In the genomic region with DNA sequence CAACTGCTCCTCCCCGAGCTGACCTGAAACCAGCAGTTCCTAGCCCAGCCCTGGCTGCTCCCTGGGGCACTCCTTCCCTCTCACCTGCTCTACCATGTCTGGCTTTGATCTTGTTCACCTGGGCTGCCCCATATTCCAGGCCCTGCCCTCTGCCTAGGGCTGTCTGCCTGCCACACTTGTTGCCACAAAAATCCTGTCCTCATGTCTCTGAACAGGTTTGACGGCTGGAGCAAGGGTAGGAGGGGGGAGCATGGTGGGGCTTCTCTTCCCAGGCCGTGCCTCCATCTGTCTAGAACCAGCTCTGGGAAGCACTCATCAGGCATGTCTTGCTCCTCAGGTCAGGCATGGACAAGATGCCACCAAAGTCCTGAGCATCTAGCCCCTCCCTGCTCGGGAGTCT, we compare ENCODE assay signal across 12 cellular contexts. TPM values are rescaled to one million over a fixed set of nuclear protein-coding genes. Genes with fewer than 3 reads are reported as not detected.
A peak's percentile ranks its signal among the peaks of the same experiment; 100 is the strongest.
DNase-seq lines count a peak whose midpoint lies in the region; ATAC-seq and TF ChIP-seq lines count a peak whose summit lies in the region.
"Had no signal": no experiment of that assay in that cellular context is flagged by ENCODE, and none has a peak within 500 bp of the region (broad histone marks: within the 10 kb centered on the region; RNA-seq: fewer than 3 reads in every experiment).

No MANE protein-coding gene starts in this region.

- H4K20me1 ChIP-seq in IMR-90 (ENCODE audit: insufficient read depth, low read length): no peaks in the 10 kb centered on the region

- peak overlapping the region; percentile 90 for H3K4ac ChIP-seq in IMR-90 (ENCODE audit: low read depth, low read length)

- TF ChIP-seq EP300 in transverse colon (IDR thresholded peaks at IDR 0.05; ENCODE audit: low read depth): no peak

- H3K14ac ChIP-seq in IMR-90 (replicated peaks; ENCODE audit: low read depth, low read length): peak overlapping the region; percentile 34; the same call in 1 of the 2 replicates

- DNase-seq in IMR-90 (no peak), chondrocyte (ENCODE audit: low spot score) (no peak), left lung (peak in 1 of 2 donors; percentile 45), transverse colon (peak; percentile 43)
- DNase-seq: activated CD4-positive, CD25-positive, alpha-beta regulatory T cell; NCI-H1048 had no signal

- H3K27me3 Mint-ChIP-seq in chondrocyte (ENCODE audit: low read depth): no peaks in the 10 kb centered on the region

- BruUV-seq in IMR-90 (replicated peaks; lab: Mats Ljungman, UMichigan): no TSS peak

- no peaks in the 10 kb centered on the region for H3K9me3 Mint-ChIP-seq in chondrocyte (ENCODE audit: low read depth)
- H3K9me3 Mint-ChIP-seq: activated naive CD4-positive, alpha-beta T cell treated with anti-CD3 and anti-CD28 coated beads, Interleukin-2, amount 50 U/mL, for 24 hours; IgD-negative memory B cell had no signal

- ATAC-seq in IMR-90 (ENCODE audit: low read depth) (no peak), left lung (peak; percentile 10), GM21515 (IDR thresholded peaks at IDR 0.05; ENCODE audit: unreplicated experiment) (no peak), HG02610 (IDR thresholded peaks at IDR 0.05; ENCODE audit: unreplicated experiment) (no peak), HG02623 (IDR thresholded peaks at IDR 0.05; ENCODE audit: unreplicated experiment) (no peak)

- POLR2A ChIA-PET in IMR-90 (lab: Charles Lee; ENCODE audit: unreplicated experiment): interaction anchor here (1.3 kb wide), 1 partner anchor 69 kb away, joined by 3 read pairs; a partner anchor contains a TSS

- TF ChIP-seq RAD21 in IMR-90 (IDR thresholded peaks at IDR 0.05; ENCODE audit: low read length): no peak

- H3K9me1 ChIP-seq in IMR-90 (ENCODE audit: insufficient read depth, low read length): peaks cover 17% of the 10 kb centered on the region

- no peak overlapping the region for H2AK9ac ChIP-seq in IMR-90 (replicated peaks; ENCODE audit: low read depth, low read length, poor library complexity)

- H3K56ac ChIP-seq in IMR-90 (ENCODE audit: extremely low read depth, insufficient read depth, low read length): no peak overlapping the region

- H3K36me3 ChIP-seq in IMR-90 (ENCODE audit: control insufficient read depth, insufficient read depth, low read length): no peaks in the 10 kb centered on the region
- no peaks in the 10 kb centered on the region for H3K36me3 ChIP-seq in left lung
- no peaks in the 10 kb centered on the region for H3K36me3 ChIP-seq in transverse colon

- TF ChIP-seq POLR2A in IMR-90 (IDR thresholded peaks at IDR 0.05; ENCODE audit: low read depth, low read length) (no peak), transverse colon (IDR thresholded peaks at IDR 0.05) (no peak)

- no peak overlapping the region; the same call in 2 of the 3 replicates for H2BK15ac ChIP-seq in IMR-90 (ENCODE audit: low read depth, low read length)

- H3K4me2 ChIP-seq in IMR-90 (ENCODE audit: low read depth, low read length): no peak overlapping the region

- no peak overlapping the region for H3K9ac ChIP-seq in IMR-90 (ENCODE audit: low read depth, low read length)

- peak overlapping the region; percentile 18 to 74; a peak in 2 of 4 replicates for H4K8ac ChIP-seq in IMR-90 (ENCODE audit: low read depth in 2 of 2, low read length in 2 of 2)

- H3K27me3 ChIP-seq in IMR-90 (ENCODE audit: control insufficient read depth, insufficient read depth, low read length): no peaks in the 10 kb centered on the region
- H3K27me3 ChIP-seq in left lung: no peaks in the 10 kb centered on the region
- no peaks in the 10 kb centered on the region for H3K27me3 ChIP-seq in transverse colon

- dilution Hi-C loops in IMR-90 (cut with HindIII; ENCODE audit: low sequenced_read_pairs, unreplicated experiment): no loop called here

- peaks cover 8 to 43% of the 10 kb centered on the region in 2 experiments for H3K79me1 ChIP-seq in IMR-90 (ENCODE audit: low read depth in 1 of 2, low read length in 2 of 2)

- no peak overlapping the region for H3K27ac ChIP-seq in IMR-90 (ENCODE audit: insufficient read depth, low read length)
- peak overlapping the region in 1 of 2 donors; percentile 28 for H3K27ac ChIP-seq in left lung
- H3K27ac ChIP-seq in transverse colon: peak overlapping the region; percentile 3 to 85 (median 56)
- H3K27ac ChIP-seq: C4-2B had no signal

- 83% methylated on average over 1 of the region's 4 CpGs; no CpG with 5 or more reads in 1 of the 2 experiments for WGBS in IMR-90 (ENCODE audit: extremely low coverage in 2 of 2, insufficient read length in 1 of 2), 2 experiments
- 42% methylated on average over 4 of the region's 4 CpGs; no CpG with 5 or more reads in 1 of the 2 donors for WGBS in transverse colon (ENCODE audit: low coverage in 1 of 2), 2 donors

- 0 out of 2 replicates have a peak overlapping the region, but pooled peaks have one; percentile 8 for H3K23ac ChIP-seq in IMR-90 (ENCODE audit: low read depth, low read length)

- intact Hi-C loops in IMR-90 (cut with micrococcal nuclease) (loop anchor here (10.0 kb wide), 1 partner anchor 240 kb away; a partner anchor contains a TSS), left lung (cut with DNase I) (loop anchor here (5.0 to 10.0 kb wide), 2 partner anchors 67 to 70 kb away; a partner anchor contains a TSS), transverse colon (cut with DNase I; ENCODE audit: low total_unique reads) (loop anchor here (2.0 kb wide), 1 partner anchor 76 kb away; no protein-coding TSS in a partner anchor)

- H4K91ac ChIP-seq in IMR-90 (ENCODE audit: insufficient read depth, low read depth, low read length): peak overlapping the region; percentile 51; the same call in 1 of the 2 replicates

- TF ChIP-seq CTCF in IMR-90 (conservative IDR thresholded peaks at IDR 0.05; ENCODE audit: low read depth, low read length) (no peak), chondrocyte (IDR thresholded peaks at IDR 0.05) (no peak), left lung (IDR thresholded peaks at IDR 0.05) (no peak), transverse colon (IDR thresholded peaks at IDR 0.05) (no peak)

- peak overlapping the region; percentile 42; the same call in 1 of the 2 replicates for H4K5ac ChIP-seq in IMR-90 (ENCODE audit: low read depth, low read length)

- H3K9me3 ChIP-seq in IMR-90 (ENCODE audit: control insufficient read depth, insufficient read depth, low read length) (no peaks in the 10 kb centered on the region), left lung (no peaks in the 10 kb centered on the region), transverse colon (no peaks in the 10 kb centered on the region)

- in situ Hi-C loops in IMR-90 (cut with MboI; ENCODE audit: low sequenced_read_pairs): loop anchor here (5.0 kb wide), 1 partner anchor 72 kb away; no protein-coding TSS in a partner anchor
- in situ Hi-C loops in transverse colon (cut with MboI; ENCODE audit: low pct_ligation_motif_present in 1 of 4, low pct_unique_long_range_greater_than_20kb in 1 of 4, low sequenced_read_pairs in 3 of 4): loop anchor here in 3 of 4 donors (5.0 to 10.0 kb wide), 3 partner anchors 62 to 80 kb away; a partner anchor contains a TSS

- no peak overlapping the region for H2BK20ac ChIP-seq in IMR-90 (ENCODE audit: low read depth, low read length)

- peak overlapping the region; percentile 94 for H2BK5ac ChIP-seq in IMR-90 (ENCODE audit: low read depth, low read length, poor library complexity, severe bottlenecking)

- H2AK5ac ChIP-seq in IMR-90 (ENCODE audit: low read depth, low read length): peak overlapping the region; percentile 54; the same call in 1 of the 2 replicates

- peak overlapping the region; percentile 82 for H2BK120ac ChIP-seq in IMR-90 (ENCODE audit: low read depth, low read length)

- no peak overlapping the region for H3K18ac ChIP-seq in IMR-90 (ENCODE audit: low read depth, low read length)

- peak overlapping the region; percentile 81 for H3K27ac Mint-ChIP-seq in chondrocyte (ENCODE audit: unreplicated experiment)
- H3K27ac Mint-ChIP-seq: activated naive CD4-positive, alpha-beta T cell treated with anti-CD3 and anti-CD28 coated beads, Interleukin-2, amount 50 U/mL, for 24 hours had no signal

- H3K4me3 ChIP-seq in IMR-90 (ENCODE audit: insufficient read depth, low read depth, low read length) (no peak overlapping the region), left lung (no peak overlapping the region), transverse colon (no peak overlapping the region)

- no peak overlapping the region for H3K4me3 Mint-ChIP-seq in chondrocyte (ENCODE audit: unreplicated experiment)
- H3K4me3 Mint-ChIP-seq: activated naive CD4-positive, alpha-beta T cell treated with anti-CD3 and anti-CD28 coated beads, Interleukin-2, amount 50 U/mL, for 24 hours; IgD-negative memory B cell had no signal

- CTCF ChIA-PET in IMR-90 (lab: Yijun Ruan, JAX): no interaction called here

- H3K4me1 ChIP-seq in IMR-90 (ENCODE audit: control insufficient read depth, insufficient read depth, low read length): peaks cover 19% of the 10 kb centered on the region
- peaks cover 21 to 36% of the 10 kb centered on the region in 2 donors for H3K4me1 ChIP-seq in left lung
- H3K4me1 ChIP-seq in transverse colon: peaks cover 5 to 34% (median 15%) of the 10 kb centered on the region in 4 donors

- H3K4me1 Mint-ChIP-seq in chondrocyte (ENCODE audit: low read depth): peaks cover 31% of the 10 kb centered on the region

- peaks cover 6% of the 10 kb centered on the region for H3K36me3 Mint-ChIP-seq in chondrocyte (ENCODE audit: low read depth)
- H3K36me3 Mint-ChIP-seq: activated naive CD4-positive, alpha-beta T cell treated with anti-CD3 and anti-CD28 coated beads, Interleukin-2, amount 50 U/mL, for 24 hours; IgD-negative memory B cell had no signal

- no peak overlapping the region for H2AFZ ChIP-seq in IMR-90 (replicated peaks; ENCODE audit: low read length, poor library complexity)

TF ChIP-seq in IMR-90, 13 proteins besides CTCF, POLR2A, EP300 and RAD21 (continues in another document):
- TF ChIP-seq, protein P1, sequence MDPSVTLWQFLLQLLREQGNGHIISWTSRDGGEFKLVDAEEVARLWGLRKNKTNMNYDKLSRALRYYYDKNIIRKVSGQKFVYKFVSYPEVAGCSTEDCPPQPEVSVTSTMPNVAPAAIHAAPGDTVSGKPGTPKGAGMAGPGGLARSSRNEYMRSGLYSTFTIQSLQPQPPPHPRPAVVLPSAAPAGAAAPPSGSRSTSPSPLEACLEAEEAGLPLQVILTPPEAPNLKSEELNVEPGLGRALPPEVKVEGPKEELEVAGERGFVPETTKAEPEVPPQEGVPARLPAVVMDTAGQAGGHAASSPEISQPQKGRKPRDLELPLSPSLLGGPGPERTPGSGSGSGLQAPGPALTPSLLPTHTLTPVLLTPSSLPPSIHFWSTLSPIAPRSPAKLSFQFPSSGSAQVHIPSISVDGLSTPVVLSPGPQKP (IDR thresholded peaks at IDR 0.05; ENCODE audit: borderline replicate concordance, low read depth, low read length): no peak
- TF ChIP-seq BHLHE40 (IDR thresholded peaks at IDR 0.05; ENCODE audit: low read depth, low read length): no peak
- TF ChIP-seq RCOR1 (IDR thresholded peaks at IDR 0.05; ENCODE audit: insufficient replicate concordance, low read length): no peak
- no peak for TF ChIP-seq RFX5 (IDR thresholded peaks at IDR 0.05; ENCODE audit: low read depth, low read length)

RNA-seq across cellular contexts. Expression of a gene that starts 44.3 kb away (rescaled TPM):
- total RNA-seq in IMR-90 (2012; rRNA removed): 0.54 and 0.56 TPM in 2 replicates
- polyA plus RNA-seq in IMR-90 (2012; rRNA removed): 0.50 TPM in 2 replicates
- polyA plus RNA-seq in IMR-90 (2012; cell fraction: cytosol; rRNA removed): 0.16 and 0.30 TPM in 2 replicates
- polyA plus RNA-seq in IMR-90 (2012; cell fraction: nucleus; rRNA removed; ENCODE audit: low replicate concordance): 3.6 and 4.1 TPM in 2 replicates
- 2.8 to 6.0 TPM (median 6.0 TPM) in 3 replicates for total RNA-seq in chondrocyte
- 1 to 10 TPM; 4.5 to 5.3 TPM for total RNA-seq in left lung
- total RNA-seq in transverse colon: 10 to 100 TPM in 2 of 4 donors, 1 to 10 TPM in 2; 7.9 to 17.3 (median 10.0) TPM
